2 cellular contexts compared by ENCODE assay signal in genomic region chr16:12646098-12646489, GRCh38.
TF ChIP-seq lines count a peak whose summit lies in the region.

No MANE protein-coding gene starts in this region.

TF ChIP-seq in A549, 52 proteins besides CTCF, POLR2A, EP300 and RAD21:
- TF ChIP-seq ZSCAN20 (CRISPR knock-in tag; IDR thresholded peaks at IDR 0.05) (no peak), HES2 (IDR thresholded peaks at IDR 0.05) (no peak), FOXS1 (CRISPR knock-in tag; IDR thresholded peaks at IDR 0.05) (no peak), PHF8 (IDR thresholded peaks at IDR 0.05; ENCODE audit: borderline replicate concordance, low read depth) (no peak), RCOR1 (IDR thresholded peaks at IDR 0.05; ENCODE audit: low read depth, low read length) (no peak), CHD4 (IDR thresholded peaks at IDR 0.05; ENCODE audit: borderline replicate concordance) (no peak), NR3C1 (IDR thresholded peaks at IDR 0.05) (no peak), USF2 (IDR thresholded peaks at IDR 0.05) (no peak), HMGXB4 (CRISPR knock-in tag; IDR thresholded peaks at IDR 0.05; ENCODE audit: borderline replicate concordance) (no peak), CEBPB (IDR thresholded peaks at IDR 0.05) (no peak), NFE2L2 (conservative IDR thresholded peaks at IDR 0.05; ENCODE audit: low read length) (no peak), ZC3H11A (IDR thresholded peaks at IDR 0.05) (no peak), ZNF302 (CRISPR knock-in tag; IDR thresholded peaks at IDR 0.05) (no peak), MAX (IDR thresholded peaks at IDR 0.05) (no peak), JUN (IDR thresholded peaks at IDR 0.05) (no peak)
- TF ChIP-seq, protein P1, sequence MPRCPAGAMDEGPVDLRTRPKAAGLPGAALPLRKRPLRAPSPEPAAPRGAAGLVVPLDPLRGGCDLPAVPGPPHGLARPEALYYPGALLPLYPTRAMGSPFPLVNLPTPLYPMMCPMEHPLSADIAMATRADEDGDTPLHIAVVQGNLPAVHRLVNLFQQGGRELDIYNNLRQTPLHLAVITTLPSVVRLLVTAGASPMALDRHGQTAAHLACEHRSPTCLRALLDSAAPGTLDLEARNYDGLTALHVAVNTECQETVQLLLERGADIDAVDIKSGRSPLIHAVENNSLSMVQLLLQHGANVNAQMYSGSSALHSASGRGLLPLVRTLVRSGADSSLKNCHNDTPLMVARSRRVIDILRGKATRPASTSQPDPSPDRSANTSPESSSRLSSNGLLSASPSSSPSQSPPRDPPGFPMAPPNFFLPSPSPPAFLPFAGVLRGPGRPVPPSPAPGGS (IDR thresholded peaks at IDR 0.05): no peak
- TF ChIP-seq, protein P2, sequence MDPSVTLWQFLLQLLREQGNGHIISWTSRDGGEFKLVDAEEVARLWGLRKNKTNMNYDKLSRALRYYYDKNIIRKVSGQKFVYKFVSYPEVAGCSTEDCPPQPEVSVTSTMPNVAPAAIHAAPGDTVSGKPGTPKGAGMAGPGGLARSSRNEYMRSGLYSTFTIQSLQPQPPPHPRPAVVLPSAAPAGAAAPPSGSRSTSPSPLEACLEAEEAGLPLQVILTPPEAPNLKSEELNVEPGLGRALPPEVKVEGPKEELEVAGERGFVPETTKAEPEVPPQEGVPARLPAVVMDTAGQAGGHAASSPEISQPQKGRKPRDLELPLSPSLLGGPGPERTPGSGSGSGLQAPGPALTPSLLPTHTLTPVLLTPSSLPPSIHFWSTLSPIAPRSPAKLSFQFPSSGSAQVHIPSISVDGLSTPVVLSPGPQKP (IDR thresholded peaks at IDR 0.05; ENCODE audit: low read depth, low read length): no peak
- TF ChIP-seq, protein P3, sequence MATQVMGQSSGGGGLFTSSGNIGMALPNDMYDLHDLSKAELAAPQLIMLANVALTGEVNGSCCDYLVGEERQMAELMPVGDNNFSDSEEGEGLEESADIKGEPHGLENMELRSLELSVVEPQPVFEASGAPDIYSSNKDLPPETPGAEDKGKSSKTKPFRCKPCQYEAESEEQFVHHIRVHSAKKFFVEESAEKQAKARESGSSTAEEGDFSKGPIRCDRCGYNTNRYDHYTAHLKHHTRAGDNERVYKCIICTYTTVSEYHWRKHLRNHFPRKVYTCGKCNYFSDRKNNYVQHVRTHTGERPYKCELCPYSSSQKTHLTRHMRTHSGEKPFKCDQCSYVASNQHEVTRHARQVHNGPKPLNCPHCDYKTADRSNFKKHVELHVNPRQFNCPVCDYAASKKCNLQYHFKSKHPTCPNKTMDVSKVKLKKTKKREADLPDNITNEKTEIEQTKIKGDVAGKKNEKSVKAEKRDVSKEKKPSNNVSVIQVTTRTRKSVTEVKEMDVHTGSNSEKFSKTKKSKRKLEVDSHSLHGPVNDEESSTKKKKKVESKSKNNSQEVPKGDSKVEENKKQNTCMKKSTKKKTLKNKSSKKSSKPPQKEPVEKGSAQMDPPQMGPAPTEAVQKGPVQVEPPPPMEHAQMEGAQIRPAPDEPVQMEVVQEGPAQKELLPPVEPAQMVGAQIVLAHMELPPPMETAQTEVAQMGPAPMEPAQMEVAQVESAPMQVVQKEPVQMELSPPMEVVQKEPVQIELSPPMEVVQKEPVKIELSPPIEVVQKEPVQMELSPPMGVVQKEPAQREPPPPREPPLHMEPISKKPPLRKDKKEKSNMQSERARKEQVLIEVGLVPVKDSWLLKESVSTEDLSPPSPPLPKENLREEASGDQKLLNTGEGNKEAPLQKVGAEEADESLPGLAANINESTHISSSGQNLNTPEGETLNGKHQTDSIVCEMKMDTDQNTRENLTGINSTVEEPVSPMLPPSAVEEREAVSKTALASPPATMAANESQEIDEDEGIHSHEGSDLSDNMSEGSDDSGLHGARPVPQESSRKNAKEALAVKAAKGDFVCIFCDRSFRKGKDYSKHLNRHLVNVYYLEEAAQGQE (IDR thresholded peaks at IDR 0.05): no peak

TF ChIP-seq in endothelial cell of umbilical vein, 7 proteins besides CTCF, POLR2A, EP300 and RAD21:
- TF ChIP-seq MAX (IDR thresholded peaks at IDR 0.05; ENCODE audit: insufficient read depth, insufficient read length) (no peak), MYC (IDR thresholded peaks at IDR 0.05; ENCODE audit: low read depth, low read length) (no peak), POLR2AphosphoS5 (IDR thresholded peaks at IDR 0.05; ENCODE audit: insufficient read depth, low read depth, low read length) (no peak), FOS (IDR thresholded peaks at IDR 0.05; ENCODE audit: borderline replicate concordance, insufficient read depth, low read length) (no peak), EZH2 (IDR thresholded peaks at IDR 0.05; ENCODE audit: borderline replicate concordance, low read depth, low read length, severe bottlenecking) (no peak), JUN (IDR thresholded peaks at IDR 0.05; ENCODE audit: borderline replicate concordance, insufficient read depth, insufficient read length, low read depth) (no peak), GATA2 (IDR thresholded peaks at IDR 0.05; ENCODE audit: insufficient read depth, insufficient read length, low read depth, low read length) (no peak)
